Comparison of ENCODE assay signal across 12 cellular contexts in the genomic region with DNA sequence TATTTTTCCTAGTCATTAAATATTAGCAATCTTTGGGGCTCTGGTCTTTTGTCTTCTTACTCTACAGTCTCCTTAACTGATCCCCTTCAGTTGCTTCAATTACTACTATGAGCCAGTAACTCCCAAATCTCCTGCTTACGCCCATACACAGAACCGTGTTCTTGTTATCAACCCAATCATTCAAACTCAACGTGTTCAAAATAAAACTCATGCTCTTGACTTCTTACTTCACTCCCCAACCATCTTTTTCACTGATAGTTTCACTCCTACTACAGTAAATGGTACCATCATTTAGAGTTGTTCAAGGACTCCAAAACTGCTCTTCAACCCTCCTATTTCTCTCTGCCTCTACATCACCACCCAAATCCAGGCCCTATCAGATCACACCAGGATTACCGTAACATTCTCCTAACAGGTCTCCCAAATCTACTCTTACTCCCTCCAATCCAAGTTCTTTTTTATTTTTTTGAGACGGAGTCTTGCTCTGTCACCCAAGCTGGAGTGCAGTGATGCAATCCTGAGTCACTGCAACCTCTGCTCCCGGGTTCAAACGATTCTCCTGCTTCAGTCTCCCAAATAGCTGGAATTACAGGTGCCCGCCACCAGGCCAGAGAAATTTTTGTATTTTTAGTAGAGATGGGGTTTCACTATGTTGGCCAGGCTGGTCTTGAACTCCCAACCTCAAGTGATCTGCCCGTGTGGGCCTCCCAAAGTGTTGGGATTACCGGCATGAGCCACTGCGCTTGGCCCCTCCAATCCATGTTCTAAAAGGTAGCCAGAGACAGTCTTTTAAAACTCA. TPM values are rescaled to one million over a fixed set of nuclear protein-coding genes. Genes with fewer than 3 reads are reported as not detected.
A peak's percentile ranks its signal among the peaks of the same experiment; 100 is the strongest.
DNase-seq lines count a peak whose midpoint lies in the region; ATAC-seq, FAIRE-seq and TF ChIP-seq lines count a peak whose summit lies in the region.
"Had no signal": no experiment of that assay in that cellular context is flagged by ENCODE, and none has a peak within 500 bp of the region (broad histone marks: within the 10 kb centered on the region; RNA-seq: fewer than 3 reads in every experiment).

No MANE protein-coding gene starts in this region.

- intact Hi-C loops in HepG2 (cut with micrococcal nuclease; ENCODE audit: unreplicated experiment) (no loop called here), right lobe of liver (cut with DNase I) (no loop called here), vagina (cut with DNase I) (no loop called here)
- intact Hi-C loops in activated CD4-positive, alpha-beta memory T cell treated with anti-CD3 and anti-CD28 coated beads for 36 hours (cut with micrococcal nuclease): no loop called here

- peak; percentile 47 for DNase-seq in HepG2 (ENCODE audit: low spot score)
- no peak for DNase-seq in right lobe of liver
- DNase-seq in activated CD4-positive, alpha-beta memory T cell treated with anti-CD3 and anti-CD28 coated beads for 36 hours: no peak
- peak; percentile 54 for DNase-seq in fibroblast of the aortic adventitia (ENCODE audit: low read depth)
- no peak for DNase-seq in vagina (ENCODE audit: extremely low spot score in 2 of 2)
- no peak for DNase-seq in NCI-H1105 (lab: John Stamatoyannopoulos, UW)
- no peak for DNase-seq in coronary artery (ENCODE audit: low spot score)
- DNase-seq: activated CD4-positive, alpha-beta T cell treated with anti-CD3 and anti-CD28 coated beads, Interleukin-2, amount 50 U/mL, for 48 hours; effector CD8-positive, alpha-beta T cell; left ventricle myocardium inferior; stimulated activated naive CD4-positive, alpha-beta T cell treated with Interleukin-2 at 50 U/mL for 16 hours had no signal

- H3K4me3 ChIP-seq in HepG2 (replicated peaks in 1 of 3; ENCODE audit: insufficient read depth in 1 of 3, low read depth in 2 of 3, low read length in 3 of 3): no peak overlapping the region
- no peak overlapping the region for H3K4me3 ChIP-seq in right lobe of liver
- peak overlapping the region; percentile 35 for H3K4me3 ChIP-seq in fibroblast of the aortic adventitia (ENCODE audit: low read depth, low read length)
- H3K4me3 ChIP-seq in vagina: peak overlapping the region in 1 of 2 donors; percentile 15
- no peak overlapping the region for H3K4me3 ChIP-seq in coronary artery
- H3K4me3 ChIP-seq: left ventricle myocardium inferior had no signal

- H3K36me3 ChIP-seq in HepG2 (replicated peaks in 1 of 2; ENCODE audit: control insufficient read depth in 1 of 2, insufficient read depth in 2 of 2, low read length in 2 of 2): peaks cover 8 to 37% of the 10 kb centered on the region in 2 experiments; a peak in 4 of 5 replicates
- peaks cover 0 to 18% (median 4%) of the 10 kb centered on the region in 4 donors for H3K36me3 ChIP-seq in right lobe of liver
- peaks cover 0 to 19% of the 10 kb centered on the region in 2 donors for H3K36me3 ChIP-seq in vagina

- no peak for TF ChIP-seq POLR2A in HepG2 (IDR thresholded peaks at IDR 0.05; ENCODE audit: insufficient read depth in 1 of 2, low read depth in 2 of 2, low read length in 2 of 2)
- no peak for TF ChIP-seq POLR2A in right lobe of liver (IDR thresholded peaks at IDR 0.05)
- TF ChIP-seq POLR2A in vagina (IDR thresholded peaks at IDR 0.05): no peak

- POLR2A ChIA-PET in HepG2 (lab: Yijun Ruan, JAX): no interaction called here
- POLR2A ChIA-PET in activated CD4-positive, alpha-beta memory T cell treated with anti-CD3 and anti-CD28 coated beads for 36 hours (lab: Charles Lee): interaction anchor here (0.6 to 0.7 kb wide), 2 partner anchors 11 to 163 kb away, joined by 3 to 5 read pairs; partner anchors contain the start of gene RBBP4

- H2AFZ ChIP-seq in HepG2 (ENCODE audit: low read length): no peak overlapping the region

- H3K79me2 ChIP-seq in HepG2 (ENCODE audit: insufficient read depth, low read length): peaks cover 76% of the 10 kb centered on the region

- 66% methylated on average over 11 of the region's 11 CpGs for WGBS in HepG2 (ENCODE audit: low lambda C conversion rate)
- 66% methylated on average over 11 of the region's 11 CpGs for WGBS in right lobe of liver (ENCODE audit: insufficient coverage, low coverage, low lambda C conversion rate, missing lambda C conversion rate)

- peaks cover 29% of the 10 kb centered on the region for H4K20me1 ChIP-seq in HepG2 (ENCODE audit: insufficient read depth, low read length)

- peak in 1 of 2 experiments; percentile 39; a peak in 1 of 4 replicates for TF ChIP-seq EP300 in HepG2 (IDR thresholded peaks at IDR 0.05; ENCODE audit: low read depth in 2 of 2, low read length in 2 of 2)
- no peak for TF ChIP-seq EP300 in HepG2 (CRISPR knock-in tag; IDR thresholded peaks at IDR 0.05; ENCODE audit: borderline replicate concordance)

- no peaks in the 10 kb centered on the region for H3K9me3 ChIP-seq in HepG2 (ENCODE audit: low read length)
- H3K9me3 ChIP-seq in right lobe of liver: no peaks in the 10 kb centered on the region
- H3K9me3 ChIP-seq in vagina: no peaks in the 10 kb centered on the region
- H3K9me3 ChIP-seq: left ventricle myocardium inferior had no signal

- H3K36me3 Mint-ChIP-seq in activated CD4-positive, alpha-beta memory T cell treated with anti-CD3 and anti-CD28 coated beads for 36 hours: peaks cover 54% of the 10 kb centered on the region

- in situ Hi-C loops in HepG2 (cut with HindIII; ENCODE audit: extremely low pct_ligation_motif_present, low pct_unique_long_range_greater_than_20kb): no loop called here

- peaks cover 0 to 5% of the 10 kb centered on the region in 2 experiments; a peak in 1 of 5 replicates for H3K27me3 ChIP-seq in HepG2 (ENCODE audit: control insufficient read depth in 1 of 2, insufficient read depth in 2 of 2, low read length in 2 of 2)
- H3K27me3 ChIP-seq in right lobe of liver: no peaks in the 10 kb centered on the region
- H3K27me3 ChIP-seq in vagina: no peaks in the 10 kb centered on the region

- H3K27ac Mint-ChIP-seq in activated CD4-positive, alpha-beta memory T cell treated with anti-CD3 and anti-CD28 coated beads for 36 hours: peak overlapping the region; percentile 43

- peak overlapping the region; percentile 12 for H3K4me3 Mint-ChIP-seq in activated CD4-positive, alpha-beta memory T cell treated with anti-CD3 and anti-CD28 coated beads for 36 hours

- ATAC-seq in HepG2 (no peak), right lobe of liver (no peak), GM21515 (IDR thresholded peaks at IDR 0.05; ENCODE audit: unreplicated experiment) (no peak)

- peak overlapping the region; percentile 19; the same call in 1 of the 2 replicates for H3K9ac ChIP-seq in HepG2 (ENCODE audit: insufficient read depth, low read depth, low read length)

- TF ChIP-seq RAD21 in HepG2 (CRISPR knock-in tag; IDR thresholded peaks at IDR 0.05): no peak

- no peak for FAIRE-seq in HepG2 (lab: Jason Lieb, UNC)

- H3K27ac ChIP-seq in HepG2 (ENCODE audit: extremely low read length, insufficient read depth, low read length) (peak overlapping the region; percentile 43), right lobe of liver (no peak overlapping the region), vagina (peak overlapping the region; percentile 96), coronary artery (no peak overlapping the region)
- H3K27ac ChIP-seq: left ventricle myocardium inferior had no signal

- H3K4me1 Mint-ChIP-seq in activated CD4-positive, alpha-beta memory T cell treated with anti-CD3 and anti-CD28 coated beads for 36 hours (ENCODE audit: low read depth): peaks cover 60% of the 10 kb centered on the region

- H3K4me1 ChIP-seq in HepG2 (ENCODE audit: insufficient read depth, low read length): peaks cover 53% of the 10 kb centered on the region
- H3K4me1 ChIP-seq in right lobe of liver: peaks cover 0 to 36% (median 15%) of the 10 kb centered on the region in 4 donors
- peaks cover 46% of the 10 kb centered on the region for H3K4me1 ChIP-seq in vagina

- H3K9me3 Mint-ChIP-seq in activated CD4-positive, alpha-beta memory T cell treated with anti-CD3 and anti-CD28 coated beads for 36 hours: no peaks in the 10 kb centered on the region

- TF ChIP-seq CTCF in HepG2 (CRISPR knock-in tag; IDR thresholded peaks at IDR 0.05) (no peak), right lobe of liver (IDR thresholded peaks at IDR 0.05) (peak in 1 of 4 donors; percentile 25), fibroblast of the aortic adventitia (IDR thresholded peaks at IDR 0.05; ENCODE audit: insufficient read depth, low read length) (no peak), vagina (IDR thresholded peaks at IDR 0.05) (no peak), coronary artery (IDR thresholded peaks at IDR 0.05) (no peak)

- CTCF ChIA-PET in HepG2 (lab: Yijun Ruan, JAX; ENCODE audit: low intra/inter-chr PET ratio, low total read pairs): no interaction called here
- CTCF ChIA-PET in activated CD4-positive, alpha-beta memory T cell treated with anti-CD3 and anti-CD28 coated beads for 36 hours (lab: Charles Lee): interaction anchor here (1.5 kb wide), 1 partner anchor 58 kb away, joined by 4 read pairs; no protein-coding TSS in a partner anchor

- no peaks in the 10 kb centered on the region for H3K27me3 Mint-ChIP-seq in activated CD4-positive, alpha-beta memory T cell treated with anti-CD3 and anti-CD28 coated beads for 36 hours

- BruUV-seq in HepG2 (replicated peaks; lab: Mats Ljungman, UMichigan): TSS peak; percentile 6

- H3K4me2 ChIP-seq in HepG2 (ENCODE audit: low read depth, low read length): peak overlapping the region; percentile 88

RNA-seq across cellular contexts. Expression of gene YARS1, which starts 3.0 kb away (rescaled TPM):
- total RNA-seq in HepG2 (2016; rRNA removed; fragmentation: Illumina TruSeq; extraction: Trizol): 102 and 113 TPM in 2 replicates
- total RNA-seq in HepG2 (2016; cell fraction: cytosol; rRNA removed; fragmentation: Illumina TruSeq; extraction: Trizol; ENCODE audit: low read depth): 36.6 and 40.5 TPM in 2 replicates
- total RNA-seq in HepG2 (2016; cell fraction: insoluble cytoplasmic fraction; rRNA removed; fragmentation: Illumina TruSeq; extraction: Trizol): 96.0 and 117 TPM in 2 replicates
- 43.4 and 44.4 TPM in 2 replicates for total RNA-seq in HepG2 (2016; cell fraction: membrane; rRNA removed; fragmentation: Illumina TruSeq; extraction: Trizol)
- 70.7 and 78.7 TPM in 2 replicates for total RNA-seq in HepG2 (2016; cell fraction: nucleus; rRNA removed; fragmentation: Illumina TruSeq; extraction: Trizol)
- polyA plus RNA-seq in HepG2 (2011; rRNA removed): 50.1 and 52.2 TPM in 2 replicates
- 32.2 and 38.5 TPM in 2 replicates for polyA plus RNA-seq in HepG2 (2011; cell fraction: cytosol; rRNA removed)
- polyA plus RNA-seq in HepG2 (2011; cell fraction: nucleus; rRNA removed): 91.6 and 121 TPM in 2 replicates
- 124 and 158 TPM in 2 replicates for polyA plus RNA-seq in HepG2 (2012)
- polyA plus RNA-seq in HepG2 (2016; cell fraction: cytosol; fragmentation: Illumina TruSeq; extraction: Trizol; ENCODE audit: low read depth): 11.8 and 14.3 TPM in 2 replicates
- polyA plus RNA-seq in HepG2 (2016; cell fraction: insoluble cytoplasmic fraction; fragmentation: Illumina TruSeq; extraction: Trizol; ENCODE audit: low read depth): 83.4 and 91.9 TPM in 2 replicates
- polyA plus RNA-seq in HepG2 (2016; cell fraction: membrane; fragmentation: Illumina TruSeq; extraction: Trizol; ENCODE audit: low read depth): 20.7 and 20.8 TPM in 2 replicates
- 117 TPM in 2 replicates for polyA plus RNA-seq in HepG2 (2016; cell fraction: nucleus; fragmentation: Illumina TruSeq; extraction: Trizol; ENCODE audit: insufficient read depth, low read depth)
- polyA minus RNA-seq in HepG2 (2011; rRNA and poly(A)+ RNA removed; ENCODE audit: low replicate concordance): 68.0 and 103 TPM in 2 replicates
- polyA minus RNA-seq in HepG2 (2011; cell fraction: cytosol; rRNA and poly(A)+ RNA removed): 43.2 and 68.7 TPM in 2 replicates
- 63.1 and 101 TPM in 2 replicates for polyA minus RNA-seq in HepG2 (2011; cell fraction: nucleus; rRNA and poly(A)+ RNA removed)
- 10 to 100 TPM; 37.4 to 84.3 (median 53.5) TPM for total RNA-seq in right lobe of liver
- 100 to 1,000 TPM; 208 to 213 TPM for total RNA-seq in activated CD4-positive, alpha-beta memory T cell treated with anti-CD3 and anti-CD28 coated beads for 36 hours
- total RNA-seq in fibroblast of the aortic adventitia (ENCODE audit: low replicate concordance): 96.7 and 186 TPM in 2 replicates
- total RNA-seq in vagina: 41.3 TPM

RNA-seq across cellular contexts. Expression of gene S100PBP, which starts 3.3 kb away (rescaled TPM):
- total RNA-seq in HepG2 (2016; rRNA removed; fragmentation: Illumina TruSeq; extraction: Trizol): 26.1 and 28.4 TPM in 2 replicates
- total RNA-seq in HepG2 (2016; cell fraction: cytosol; rRNA removed; fragmentation: Illumina TruSeq; extraction: Trizol; ENCODE audit: low read depth): 18.1 and 18.8 TPM in 2 replicates
- total RNA-seq in HepG2 (2016; cell fraction: insoluble cytoplasmic fraction; rRNA removed; fragmentation: Illumina TruSeq; extraction: Trizol): 24.5 and 27.7 TPM in 2 replicates
- total RNA-seq in HepG2 (2016; cell fraction: membrane; rRNA removed; fragmentation: Illumina TruSeq; extraction: Trizol): 22.6 and 25.5 TPM in 2 replicates
- 24.5 and 34.9 TPM in 2 replicates for total RNA-seq in HepG2 (2016; cell fraction: nucleus; rRNA removed; fragmentation: Illumina TruSeq; extraction: Trizol)
- polyA plus RNA-seq in HepG2 (2011; rRNA removed): 17.9 and 20.4 TPM in 2 replicates
- 6.8 and 11.2 TPM in 2 replicates for polyA plus RNA-seq in HepG2 (2011; cell fraction: cytosol; rRNA removed)
- polyA plus RNA-seq in HepG2 (2011; cell fraction: nucleus; rRNA removed): 18.2 and 22.4 TPM in 2 replicates
- 10.8 and 13.1 TPM in 2 replicates for polyA plus RNA-seq in HepG2 (2012)
- 4.2 and 4.7 TPM in 2 replicates for polyA plus RNA-seq in HepG2 (2016; cell fraction: cytosol; fragmentation: Illumina TruSeq; extraction: Trizol; ENCODE audit: low read depth)
- polyA plus RNA-seq in HepG2 (2016; cell fraction: insoluble cytoplasmic fraction; fragmentation: Illumina TruSeq; extraction: Trizol; ENCODE audit: low read depth): 19.5 and 20.9 TPM in 2 replicates
- polyA plus RNA-seq in HepG2 (2016; cell fraction: membrane; fragmentation: Illumina TruSeq; extraction: Trizol; ENCODE audit: low read depth): 5.3 and 5.6 TPM in 2 replicates
- 49.7 and 53.4 TPM in 2 replicates for polyA plus RNA-seq in HepG2 (2016; cell fraction: nucleus; fragmentation: Illumina TruSeq; extraction: Trizol; ENCODE audit: insufficient read depth, low read depth)
- 20.9 and 25.1 TPM in 2 replicates for polyA minus RNA-seq in HepG2 (2011; rRNA and poly(A)+ RNA removed; ENCODE audit: low replicate concordance)
- polyA minus RNA-seq in HepG2 (2011; cell fraction: cytosol; rRNA and poly(A)+ RNA removed): 9.6 and 12.2 TPM in 2 replicates
- polyA minus RNA-seq in HepG2 (2011; cell fraction: nucleus; rRNA and poly(A)+ RNA removed): 44.3 and 47.9 TPM in 2 replicates
- 10 to 100 TPM in 4 of 6 experiments, 1 to 10 TPM in 2; 7.6 to 14.6 (median 10.5) TPM for total RNA-seq in right lobe of liver
- total RNA-seq in activated CD4-positive, alpha-beta memory T cell treated with anti-CD3 and anti-CD28 coated beads for 36 hours: 10 to 100 TPM; 30.4 to 32.7 TPM
- 42.4 and 64.5 TPM in 2 replicates for total RNA-seq in fibroblast of the aortic adventitia (ENCODE audit: low replicate concordance)
- 19.6 TPM for total RNA-seq in vagina

RNA-seq across cellular contexts. Expression of gene FNDC5, which starts 56.6 kb away (rescaled TPM):
- 1.6 and 3.1 TPM in 2 replicates for total RNA-seq in HepG2 (2016; rRNA removed; fragmentation: Illumina TruSeq; extraction: Trizol)
- 2.6 and 2.8 TPM in 2 replicates for total RNA-seq in HepG2 (2016; cell fraction: cytosol; rRNA removed; fragmentation: Illumina TruSeq; extraction: Trizol; ENCODE audit: low read depth)
- total RNA-seq in HepG2 (2016; cell fraction: insoluble cytoplasmic fraction; rRNA removed; fragmentation: Illumina TruSeq; extraction: Trizol): 1.6 and 2.6 TPM in 2 replicates
- 5.4 and 6.4 TPM in 2 replicates for total RNA-seq in HepG2 (2016; cell fraction: membrane; rRNA removed; fragmentation: Illumina TruSeq; extraction: Trizol)
- 1.3 and 2.2 TPM in 2 replicates for total RNA-seq in HepG2 (2016; cell fraction: nucleus; rRNA removed; fragmentation: Illumina TruSeq; extraction: Trizol)
- polyA plus RNA-seq in HepG2 (2011; rRNA removed): 1.0 and 1.4 TPM in 2 replicates
- polyA plus RNA-seq in HepG2 (2011; cell fraction: cytosol; rRNA removed): 0.60 and 1.0 TPM in 2 replicates
- 1.8 and 2.0 TPM in 2 replicates for polyA plus RNA-seq in HepG2 (2011; cell fraction: nucleus; rRNA removed)
- polyA plus RNA-seq in HepG2 (2012): 0.46 and 0.56 TPM in 2 replicates
- 4.2 and 5.7 TPM in 2 replicates for polyA plus RNA-seq in HepG2 (2016; cell fraction: cytosol; fragmentation: Illumina TruSeq; extraction: Trizol; ENCODE audit: low read depth)
- 1.4 and 1.8 TPM in 2 replicates for polyA plus RNA-seq in HepG2 (2016; cell fraction: insoluble cytoplasmic fraction; fragmentation: Illumina TruSeq; extraction: Trizol; ENCODE audit: low read depth)
- 5.2 and 5.9 TPM in 2 replicates for polyA plus RNA-seq in HepG2 (2016; cell fraction: membrane; fragmentation: Illumina TruSeq; extraction: Trizol; ENCODE audit: low read depth)
- 2.1 and 4.0 TPM in 2 replicates for polyA plus RNA-seq in HepG2 (2016; cell fraction: nucleus; fragmentation: Illumina TruSeq; extraction: Trizol; ENCODE audit: insufficient read depth, low read depth)
- polyA minus RNA-seq in HepG2 (2011; rRNA and poly(A)+ RNA removed; ENCODE audit: low replicate concordance): 0.78 TPM in 1 of 2 replicates, not detected in the other
- polyA minus RNA-seq in HepG2 (2011; cell fraction: cytosol; rRNA and poly(A)+ RNA removed): 0.88 TPM in 1 of 2 replicates, not detected in the other
- polyA minus RNA-seq in HepG2 (2011; cell fraction: nucleus; rRNA and poly(A)+ RNA removed): 0.62 TPM in 1 of 2 replicates, not detected in the other
- 1 to 10 TPM; 1.0 to 8.3 (median 2.4) TPM for total RNA-seq in right lobe of liver
- total RNA-seq in activated CD4-positive, alpha-beta memory T cell treated with anti-CD3 and anti-CD28 coated beads for 36 hours: not detected
- 0.41 and 0.99 TPM in 2 replicates for total RNA-seq in fibroblast of the aortic adventitia (ENCODE audit: low replicate concordance)
- total RNA-seq in vagina: 4.7 TPM

Comparison
In these comparisons a context has a peak if more than half of its experiments do, and no peak if none do; other contexts are left out.
1. DNase-seq: peak in HepG2 (single experiment) and fibroblast of the aortic adventitia (single experiment); none in right lobe of liver (0 of 3), activated CD4-positive, alpha-beta memory T cell treated with anti-CD3 and anti-CD28 coated beads for 36 hours (single experiment), vagina (0 of 2), NCI-H1105 (single experiment) and coronary artery (single experiment).
2. H3K27ac ChIP-seq: peak in HepG2 (single experiment) and vagina (single experiment); none in right lobe of liver (0 of 3) and coronary artery (0 of 2).